In the genomic region with DNA sequence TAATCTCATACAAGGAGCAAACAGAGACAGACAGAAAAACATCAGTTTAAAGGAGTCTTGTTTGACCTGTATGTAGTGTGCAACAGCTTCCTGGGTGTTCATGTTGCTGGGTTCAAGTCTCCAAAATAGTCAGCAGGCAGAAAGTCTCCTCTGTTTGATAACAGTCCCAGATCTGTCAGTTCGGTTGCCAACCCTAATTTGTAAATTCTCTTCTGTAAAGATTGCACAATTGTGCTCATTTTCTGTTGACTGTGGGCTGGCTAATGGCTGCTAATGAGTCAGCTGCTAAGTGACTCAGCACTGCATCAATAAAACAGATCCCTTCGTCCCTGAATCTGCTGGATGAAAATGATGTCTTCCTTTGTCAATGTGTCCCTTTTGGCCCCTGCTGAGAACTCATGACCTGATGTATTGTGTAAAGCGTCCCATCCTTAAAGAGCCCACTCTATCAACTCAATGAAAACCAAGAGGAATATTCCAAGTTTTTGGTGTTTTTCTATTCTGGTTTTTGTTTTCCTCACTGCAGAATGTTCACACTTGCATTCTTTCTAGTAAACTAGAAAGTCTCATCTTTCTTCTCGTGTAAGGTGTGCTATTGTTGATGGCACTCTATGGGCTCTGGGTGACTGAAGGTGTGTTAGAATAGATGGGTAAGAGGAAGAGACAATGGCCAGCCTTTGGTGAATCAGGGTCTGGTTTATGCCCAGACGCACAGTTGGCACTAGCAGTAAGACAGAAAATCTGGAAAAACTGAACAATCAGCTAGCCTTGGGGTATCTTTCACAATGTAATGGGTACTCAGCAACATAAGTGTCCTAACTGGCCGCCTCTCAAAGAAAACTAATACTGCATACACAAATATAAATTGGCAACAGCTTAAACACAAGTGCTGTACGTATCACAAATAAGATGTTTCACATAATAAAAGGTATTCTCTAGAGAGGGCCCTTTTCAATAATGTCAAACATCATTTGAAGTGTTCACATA, we compare ENCODE assay signal across 8 cellular contexts.
A peak's percentile ranks its signal among the peaks of the same experiment; 100 is the strongest.
DNase-seq lines count a peak whose midpoint lies in the region; ATAC-seq and TF ChIP-seq lines count a peak whose summit lies in the region.

No MANE protein-coding gene starts in this region.

- H3K36me3 ChIP-seq in HEK293 (ENCODE audit: control insufficient read depth in 2 of 2, insufficient read depth in 1 of 2, low read length in 2 of 2) = no peaks in the 10 kb centered on the region
- H3K36me3 ChIP-seq in esophagus squamous epithelium = no peaks in the 10 kb centered on the region

- POLR2A ChIA-PET in HEK293 (lab: Yijun Ruan, JAX) = interaction anchor here (0.9 kb wide), 1 partner anchor 10 kb away, joined by 3 read pairs; no protein-coding TSS in a partner anchor

- H3K27me3 ChIP-seq in esophagus squamous epithelium = no peaks in the 10 kb centered on the region

- WGBS in esophagus squamous epithelium, 2 donors = 24 to 34% methylated on average over 7 of the region's 7 CpGs

- no peak for TF ChIP-seq CTCF in HEK293 (tag by site-specific recombination; IDR thresholded peaks at IDR 0.05)
- TF ChIP-seq CTCF in esophagus squamous epithelium (IDR thresholded peaks at IDR 0.05) = no peak

- H3K4me3 ChIP-seq in HEK293 (ENCODE audit: low read depth, low read length) (no peak overlapping the region), esophagus squamous epithelium (no peak overlapping the region)

- intact Hi-C loops in esophagus squamous epithelium (cut with DNase I) = no loop called here

- DNase-seq in NOMO-1 (lab: John Stamatoyannopoulos, UW; ENCODE audit: unreplicated experiment in 2 of 2) (peak; percentile 76 to 86), esophagus squamous epithelium (lab: John Stamatoyannopoulos, UW) (no peak), nucleus accumbens (lab: John Stamatoyannopoulos, UW) (peak in 47 of 56 donors; percentile 1 to 73 (median 32)), RPMI8226 (no peak)
- no peak for DNase-seq in stimulated activated CD4-positive, alpha-beta T cell treated with anti-CD3 and anti-CD28 coated beads, Interleukin-2, amount 100 ng/mL, for 24 hours
- no peak for DNase-seq in central memory CD4-positive, alpha-beta T cell

- H3K9me3 ChIP-seq in HEK293 (ENCODE audit: control insufficient read depth, insufficient read depth, low read depth, low read length) = no peaks in the 10 kb centered on the region
- H3K9me3 ChIP-seq in esophagus squamous epithelium = no peaks in the 10 kb centered on the region

- H3K4me1 ChIP-seq in HEK293 (ENCODE audit: control insufficient read depth, insufficient read depth, low read length) (peaks cover 4% of the 10 kb centered on the region), esophagus squamous epithelium (peaks cover 17 to 56% (median 37%) of the 10 kb centered on the region in 3 donors)

- H3K27ac ChIP-seq in HEK293 (ENCODE audit: extremely low read depth, low read depth, low read length) (no peak overlapping the region; the same call in 1 of the 2 replicates), esophagus squamous epithelium (peak overlapping the region; percentile 72 to 83 (median 80))

- CTCF ChIA-PET in HEK293 (lab: Yijun Ruan, JAX) = interaction anchor here (0.6 to 0.9 kb wide), 3 partner anchors 21 to 248 kb away, joined by 3 to 4 read pairs (median 3); no protein-coding TSS in a partner anchor

- ATAC-seq in HG03095 (IDR thresholded peaks at IDR 0.05; ENCODE audit: unreplicated experiment) = no peak

- TF ChIP-seq POLR2A in esophagus squamous epithelium (IDR thresholded peaks at IDR 0.05) = no peak

TF ChIP-seq in HEK293, 187 proteins besides CTCF, POLR2A, EP300 and RAD21 (continues in another document):
- peak; percentile 21; the same call in 1 of the 2 replicates for TF ChIP-seq ZBTB8A (tag by site-specific recombination; IDR thresholded peaks at IDR 0.05)
- TF ChIP-seq, protein P1, sequence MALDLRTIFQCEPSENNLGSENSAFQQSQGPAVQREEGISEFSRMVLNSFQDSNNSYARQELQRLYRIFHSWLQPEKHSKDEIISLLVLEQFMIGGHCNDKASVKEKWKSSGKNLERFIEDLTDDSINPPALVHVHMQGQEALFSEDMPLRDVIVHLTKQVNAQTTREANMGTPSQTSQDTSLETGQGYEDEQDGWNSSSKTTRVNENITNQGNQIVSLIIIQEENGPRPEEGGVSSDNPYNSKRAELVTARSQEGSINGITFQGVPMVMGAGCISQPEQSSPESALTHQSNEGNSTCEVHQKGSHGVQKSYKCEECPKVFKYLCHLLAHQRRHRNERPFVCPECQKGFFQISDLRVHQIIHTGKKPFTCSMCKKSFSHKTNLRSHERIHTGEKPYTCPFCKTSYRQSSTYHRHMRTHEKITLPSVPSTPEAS (tag by site-specific recombination; IDR thresholded peaks at IDR 0.05) = 0 out of 2 replicates have a peak, but pooled peaks have one; percentile 37
- TF ChIP-seq ZNF214 (tag by site-specific recombination; IDR thresholded peaks at IDR 0.05; ENCODE audit: borderline replicate concordance) = no peak
- peak; percentile 98 for TF ChIP-seq ZNF324 (tag by site-specific recombination; IDR thresholded peaks at IDR 0.05)
- 0 out of 2 replicates have a peak, but pooled peaks have one; percentile 34 for TF ChIP-seq ZNF843 (tag by site-specific recombination; IDR thresholded peaks at IDR 0.05)
- no peak for TF ChIP-seq ZNF624 (tag by site-specific recombination; IDR thresholded peaks at IDR 0.05)
- TF ChIP-seq ZNF138 (tag by site-specific recombination; IDR thresholded peaks at IDR 0.05; ENCODE audit: borderline replicate concordance) = no peak
- TF ChIP-seq ZBTB1 (tag by site-specific recombination; IDR thresholded peaks at IDR 0.05) = peak; percentile 78
- TF ChIP-seq ZNF837 (tag by site-specific recombination; IDR thresholded peaks at IDR 0.05) = no peak
- no peak for TF ChIP-seq ZNF132 (tag by site-specific recombination; IDR thresholded peaks at IDR 0.05; ENCODE audit: borderline replicate concordance)
- peak; percentile 64 for TF ChIP-seq ZNF394 (tag by site-specific recombination; IDR thresholded peaks at IDR 0.05; ENCODE audit: borderline replicate concordance)
- TF ChIP-seq ZNF747 (tag by site-specific recombination; IDR thresholded peaks at IDR 0.05) = no peak
- TF ChIP-seq SP2 (tag by site-specific recombination; IDR thresholded peaks at IDR 0.05) = no peak
- TF ChIP-seq ZBTB7A (tag by site-specific recombination; IDR thresholded peaks at IDR 0.05; ENCODE audit: low read depth) = no peak
- TF ChIP-seq ZNF202 (tag by site-specific recombination; IDR thresholded peaks at IDR 0.05; ENCODE audit: borderline replicate concordance) = no peak
- TF ChIP-seq ZNF248 (tag by site-specific recombination; IDR thresholded peaks at IDR 0.05) = 0 out of 2 replicates have a peak, but pooled peaks have one; percentile 10
- TF ChIP-seq ZNF423 (tag by site-specific recombination; IDR thresholded peaks at IDR 0.05) = no peak
- TF ChIP-seq ZNF660 (tag by site-specific recombination; IDR thresholded peaks at IDR 0.05) = peak; percentile 99
- no peak for TF ChIP-seq ZNF223 (tag by site-specific recombination; IDR thresholded peaks at IDR 0.05)
- TF ChIP-seq GFI1B (tag by site-specific recombination; IDR thresholded peaks at IDR 0.05) = no peak
- TF ChIP-seq PRDM6 (tag by site-specific recombination; IDR thresholded peaks at IDR 0.05) = peak; percentile 67
- TF ChIP-seq ZNF133 (tag by site-specific recombination; IDR thresholded peaks at IDR 0.05) = no peak
- peak; percentile 59 for TF ChIP-seq SETDB1 (IDR thresholded peaks at IDR 0.05; ENCODE audit: insufficient read length, low read length)
- TF ChIP-seq IKZF3 (tag by site-specific recombination; IDR thresholded peaks at IDR 0.05) = peak; percentile 93
- no peak for TF ChIP-seq SALL2 (tag by site-specific recombination; IDR thresholded peaks at IDR 0.05; ENCODE audit: borderline replicate concordance)
- TF ChIP-seq ZFP3 (tag by site-specific recombination; IDR thresholded peaks at IDR 0.05; ENCODE audit: low read depth) = no peak
- TF ChIP-seq, protein P2, sequence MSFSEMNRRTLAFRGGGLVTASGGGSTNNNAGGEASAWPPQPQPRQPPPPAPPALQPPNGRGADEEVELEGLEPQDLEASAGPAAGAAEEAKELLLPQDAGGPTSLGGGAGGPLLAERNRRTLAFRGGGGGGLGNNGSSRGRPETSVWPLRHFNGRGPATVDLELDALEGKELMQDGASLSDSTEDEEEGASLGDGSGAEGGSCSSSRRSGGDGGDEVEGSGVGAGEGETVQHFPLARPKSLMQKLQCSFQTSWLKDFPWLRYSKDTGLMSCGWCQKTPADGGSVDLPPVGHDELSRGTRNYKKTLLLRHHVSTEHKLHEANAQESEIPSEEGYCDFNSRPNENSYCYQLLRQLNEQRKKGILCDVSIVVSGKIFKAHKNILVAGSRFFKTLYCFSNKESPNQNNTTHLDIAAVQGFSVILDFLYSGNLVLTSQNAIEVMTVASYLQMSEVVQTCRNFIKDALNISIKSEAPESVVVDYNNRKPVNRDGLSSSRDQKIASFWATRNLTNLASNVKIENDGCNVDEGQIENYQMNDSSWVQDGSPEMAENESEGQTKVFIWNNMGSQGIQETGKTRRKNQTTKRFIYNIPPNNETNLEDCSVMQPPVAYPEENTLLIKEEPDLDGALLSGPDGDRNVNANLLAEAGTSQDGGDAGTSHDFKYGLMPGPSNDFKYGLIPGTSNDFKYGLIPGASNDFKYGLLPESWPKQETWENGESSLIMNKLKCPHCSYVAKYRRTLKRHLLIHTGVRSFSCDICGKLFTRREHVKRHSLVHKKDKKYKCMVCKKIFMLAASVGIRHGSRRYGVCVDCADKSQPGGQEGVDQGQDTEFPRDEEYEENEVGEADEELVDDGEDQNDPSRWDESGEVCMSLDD (tag by site-specific recombination; IDR thresholded peaks at IDR 0.05) = no peak
- TF ChIP-seq KLF9 (tag by site-specific recombination; IDR thresholded peaks at IDR 0.05; ENCODE audit: low read depth) = no peak
- peak; percentile 48; the same call in 1 of the 2 replicates for TF ChIP-seq SP3 (tag by site-specific recombination; IDR thresholded peaks at IDR 0.05)

Comparison
In these comparisons a context has a peak if more than half of its experiments do, and no peak if none do; other contexts are left out.
1. DNase-seq: peak in NOMO-1 (2 of 2) and nucleus accumbens (47 of 56); none in esophagus squamous epithelium (single experiment), stimulated activated CD4-positive, alpha-beta T cell treated with anti-CD3 and anti-CD28 coated beads, Interleukin-2, amount 100 ng/mL, for 24 hours (0 of 2), RPMI8226 (single experiment) and central memory CD4-positive, alpha-beta T cell (single experiment).